In genomic region chr7:151342811-151343210, GRCh38 we compare ENCODE assay signal across 8 cellular contexts. TPM values are rescaled to one million over a fixed set of nuclear protein-coding genes. Genes with fewer than 3 reads are reported as not detected.
A peak's percentile ranks its signal among the peaks of the same experiment; 100 is the strongest.
DNase-seq lines count a peak whose midpoint lies in the region; ATAC-seq and TF ChIP-seq lines count a peak whose summit lies in the region.

No MANE protein-coding gene starts in this region.

- H2BK20ac ChIP-seq in IMR-90 (ENCODE audit: low read depth, low read length) = no peak overlapping the region

- peaks cover 3% of the 10 kb centered on the region for H3K27me3 ChIP-seq in BJ (ENCODE audit: control insufficient read depth, insufficient read depth, low read length)
- no peaks in the 10 kb centered on the region; the same call in 1 of the 2 replicates for H3K27me3 ChIP-seq in IMR-90 (ENCODE audit: control insufficient read depth, insufficient read depth, low read length)

- peak overlapping the region; percentile 81 for H3K9ac ChIP-seq in IMR-90 (ENCODE audit: low read depth, low read length)

- H3K9me3 Mint-ChIP-seq in MCF 10A (ENCODE audit: unreplicated experiment) (no peaks in the 10 kb centered on the region), nephron (peaks cover 6% of the 10 kb centered on the region)

- H3K14ac ChIP-seq in IMR-90 (replicated peaks; ENCODE audit: low read depth, low read length) = no peak overlapping the region

- H2AK9ac ChIP-seq in IMR-90 (replicated peaks; ENCODE audit: low read depth, low read length, poor library complexity) = no peak overlapping the region

- no peak for TF ChIP-seq POLR2A in IMR-90 (IDR thresholded peaks at IDR 0.05; ENCODE audit: low read depth, low read length)

- intact Hi-C loops in IMR-90 (cut with micrococcal nuclease) = loop anchor here (1.0 kb wide), 1 partner anchor 28 kb away; no protein-coding TSS in a partner anchor
- intact Hi-C loops in MCF 10A (cut with micrococcal nuclease) = no loop called here

- CTCF ChIA-PET in BJ (lab: Yijun Ruan, JAX) (interaction anchor here (0.6 to 2.8 kb wide), 3 partner anchors 9 to 178 kb away, joined by 3 to 14 read pairs (median 7); no protein-coding TSS in a partner anchor), IMR-90 (lab: Yijun Ruan, JAX) (no interaction called here), MCF 10A (lab: Yijun Ruan, JAX) (interaction anchor here (0.6 to 3.5 kb wide), 5 partner anchors 24 to 379 kb away, joined by 3 to 38 read pairs (median 3); no protein-coding TSS in a partner anchor)

- WGBS in IMR-90 (ENCODE audit: extremely low coverage in 2 of 2, insufficient read length in 1 of 2), 2 experiments = 66% methylated on average over 6 of the region's 8 CpGs; no CpG with 5 or more reads in 1 of the 2 experiments

- H2BK5ac ChIP-seq in IMR-90 (ENCODE audit: low read depth, low read length, poor library complexity, severe bottlenecking) = no peak overlapping the region

- H3K36me3 ChIP-seq in BJ (ENCODE audit: control insufficient read depth, insufficient read depth, low read length) = peaks cover 6% of the 10 kb centered on the region
- peaks cover 16% of the 10 kb centered on the region for H3K36me3 ChIP-seq in IMR-90 (ENCODE audit: control insufficient read depth, insufficient read depth, low read length)

- ATAC-seq in IMR-90 (ENCODE audit: low read depth) (no peak), GM21576 (IDR thresholded peaks at IDR 0.05; ENCODE audit: unreplicated experiment) (no peak), GM18868 (IDR thresholded peaks at IDR 0.05; ENCODE audit: unreplicated experiment) (no peak)

- H3K27ac ChIP-seq in IMR-90 (ENCODE audit: insufficient read depth, low read length) = peak overlapping the region; percentile 5; the same call in 1 of the 2 replicates

- no peak for TF ChIP-seq RAD21 in IMR-90 (IDR thresholded peaks at IDR 0.05; ENCODE audit: low read length)

- no TSS peak for BruUV-seq in IMR-90 (replicated peaks; lab: Mats Ljungman, UMichigan)
- no TSS peak for BruUV-seq in MCF 10A (replicated peaks; lab: Mats Ljungman, UMichigan)

- dilution Hi-C loops in IMR-90 (cut with HindIII; ENCODE audit: low sequenced_read_pairs, unreplicated experiment) = no loop called here

- in situ Hi-C loops in IMR-90 (cut with MboI; ENCODE audit: low sequenced_read_pairs) = no loop called here

- H2AFZ ChIP-seq in IMR-90 (replicated peaks; ENCODE audit: low read length, poor library complexity) = no peak overlapping the region

- no peak overlapping the region for H4K91ac ChIP-seq in IMR-90 (ENCODE audit: insufficient read depth, low read depth, low read length)

- no peak overlapping the region for H2BK15ac ChIP-seq in IMR-90 (ENCODE audit: low read depth, low read length)

- H2BK120ac ChIP-seq in IMR-90 (ENCODE audit: low read depth, low read length) = no peak overlapping the region

- no peak overlapping the region for H4K5ac ChIP-seq in IMR-90 (ENCODE audit: low read depth, low read length)

- DNase-seq in BJ (ENCODE audit: low read depth) = no peak
- no peak for DNase-seq in IMR-90
- no peak for DNase-seq in MCF 10A (ENCODE audit: unreplicated experiment)
- DNase-seq in HCEC 1CT = no peak
- no peak for DNase-seq in NCI-H1417 treated with DMSO at 0.1 percent for 48 hours (lab: John Stamatoyannopoulos, UW)

- H3K4me3 ChIP-seq in BJ (ENCODE audit: low read depth, low read length) (peak overlapping the region; percentile 80), IMR-90 (ENCODE audit: insufficient read depth, low read depth, low read length) (peak overlapping the region; percentile 99)

- H3K56ac ChIP-seq in IMR-90 (ENCODE audit: extremely low read depth, insufficient read depth, low read length) = no peak overlapping the region

- peaks cover 14 to 26% of the 10 kb centered on the region in 2 experiments for H3K79me1 ChIP-seq in IMR-90 (ENCODE audit: low read depth in 1 of 2, low read length in 2 of 2)

- peak overlapping the region; percentile 93 for H3K4me2 ChIP-seq in IMR-90 (ENCODE audit: low read depth, low read length)

- H3K4me1 Mint-ChIP-seq in MCF 10A (ENCODE audit: insufficient read depth, unreplicated experiment) = no peaks in the 10 kb centered on the region
- H3K4me1 Mint-ChIP-seq in nephron = peaks cover 9% of the 10 kb centered on the region

- H3K27me3 Mint-ChIP-seq in MCF 10A (ENCODE audit: insufficient read depth, unreplicated experiment) (no peaks in the 10 kb centered on the region), nephron (ENCODE audit: low read depth) (no peaks in the 10 kb centered on the region)

- no peak overlapping the region for H4K8ac ChIP-seq in IMR-90 (ENCODE audit: low read depth in 2 of 2, low read length in 2 of 2)

- H2AK5ac ChIP-seq in IMR-90 (ENCODE audit: low read depth, low read length) = no peak overlapping the region

- H3K18ac ChIP-seq in IMR-90 (ENCODE audit: low read depth, low read length) = no peak overlapping the region

- POLR2A ChIA-PET in BJ (lab: Charles Lee) (no interaction called here), IMR-90 (lab: Charles Lee; ENCODE audit: unreplicated experiment) (interaction anchor here (0.9 kb wide), 1 partner anchor 34 kb away, joined by 3 read pairs; no protein-coding TSS in a partner anchor), MCF 10A (lab: Yijun Ruan, JAX) (no interaction called here)

- H3K4me3 Mint-ChIP-seq in MCF 10A (ENCODE audit: unreplicated experiment) (peak overlapping the region; percentile 77), nephron (peak overlapping the region; percentile 69 to 92 (median 90))

- H3K9me1 ChIP-seq in IMR-90 (ENCODE audit: insufficient read depth, low read length) = peaks cover 3% of the 10 kb centered on the region; the same call in 1 of the 2 replicates

- peaks cover 3% of the 10 kb centered on the region for H3K4me1 ChIP-seq in IMR-90 (ENCODE audit: control insufficient read depth, insufficient read depth, low read length)

- no peak overlapping the region for H3K4ac ChIP-seq in IMR-90 (ENCODE audit: low read depth, low read length)

- H3K36me3 Mint-ChIP-seq in MCF 10A (ENCODE audit: insufficient read depth, unreplicated experiment) (peaks cover 39% of the 10 kb centered on the region), nephron (ENCODE audit: low read depth) (peaks cover 17% of the 10 kb centered on the region)

- 0 out of 2 replicates have a peak overlapping the region, but pooled peaks have one; percentile 46 for H3K23ac ChIP-seq in IMR-90 (ENCODE audit: low read depth, low read length)

- peaks cover 3% of the 10 kb centered on the region; the same call in 1 of the 2 replicates for H3K9me3 ChIP-seq in IMR-90 (ENCODE audit: control insufficient read depth, insufficient read depth, low read length)

- TF ChIP-seq CTCF in BJ (IDR thresholded peaks at IDR 0.05; ENCODE audit: insufficient read depth, low read depth, low read length) (no peak), IMR-90 (conservative IDR thresholded peaks at IDR 0.05; ENCODE audit: low read depth, low read length) (no peak), MCF 10A (IDR thresholded peaks at IDR 0.05; ENCODE audit: unreplicated experiment) (no peak), nephron (IDR thresholded peaks at IDR 0.05; ENCODE audit: unreplicated experiment in 3 of 3) (no peak)

- no peaks in the 10 kb centered on the region; the same call in 1 of the 2 replicates for H4K20me1 ChIP-seq in IMR-90 (ENCODE audit: insufficient read depth, low read length)

- H3K27ac Mint-ChIP-seq in MCF 10A (ENCODE audit: low read depth, unreplicated experiment) = peak overlapping the region; percentile 35
- H3K27ac Mint-ChIP-seq in nephron = no peak overlapping the region

TF ChIP-seq in IMR-90, 13 proteins besides CTCF, POLR2A, EP300 and RAD21:
- TF ChIP-seq RFX5 (IDR thresholded peaks at IDR 0.05; ENCODE audit: low read depth, low read length) (no peak), MAZ (IDR thresholded peaks at IDR 0.05; ENCODE audit: borderline replicate concordance, low read depth, low read length) (no peak), RCOR1 (IDR thresholded peaks at IDR 0.05; ENCODE audit: insufficient replicate concordance, low read length) (no peak), FOS (IDR thresholded peaks at IDR 0.05; ENCODE audit: low read depth, low read length) (no peak), MAFK (IDR thresholded peaks at IDR 0.05; ENCODE audit: low read depth, low read length) (no peak), BHLHE40 (IDR thresholded peaks at IDR 0.05; ENCODE audit: low read depth, low read length) (no peak), CEBPB (IDR thresholded peaks at IDR 0.05; ENCODE audit: low read depth, low read length) (no peak), SMC3 (IDR thresholded peaks at IDR 0.05; ENCODE audit: low read depth, low read length) (no peak), CHD1 (IDR thresholded peaks at IDR 0.05; ENCODE audit: low read depth, low read length) (no peak), USF2 (IDR thresholded peaks at IDR 0.05; ENCODE audit: low read depth, low read length) (no peak), MXI1 (IDR thresholded peaks at IDR 0.05; ENCODE audit: borderline replicate concordance, low read depth, low read length) (no peak), NFE2L2 (IDR thresholded peaks at IDR 0.05; ENCODE audit: low read depth, low read length) (no peak), ELK1 (IDR thresholded peaks at IDR 0.05; ENCODE audit: borderline replicate concordance, low read depth, low read length) (no peak)

RNA-seq across cellular contexts. Expression of gene NUB1, which starts 1.2 kb away (rescaled TPM):
- polyA plus RNA-seq in BJ (2011; rRNA removed) (44.5 and 46.3 TPM in 2 replicates), IMR-90 (2012; rRNA removed) (27.2 and 29.7 TPM in 2 replicates)
- 27.2 and 27.7 TPM in 2 replicates for polyA minus RNA-seq in BJ (2011; rRNA and poly(A)+ RNA removed)
- total RNA-seq in IMR-90 (2012; rRNA removed) (20.1 and 31.9 TPM in 2 replicates), MCF 10A (2022) (53.3 and 59.6 TPM in 2 replicates)
- polyA plus RNA-seq in IMR-90 (2012; cell fraction: cytosol; rRNA removed) = 15.0 and 16.7 TPM in 2 replicates
- 18.7 and 22.1 TPM in 2 replicates for polyA plus RNA-seq in IMR-90 (2012; cell fraction: nucleus; rRNA removed; ENCODE audit: low replicate concordance)
